In genomic region chr9:36040271-36040925, GRCh38 we compare ENCODE assay signal across 15 cellular contexts. TPM values are rescaled to one million over a fixed set of nuclear protein-coding genes. Genes with fewer than 3 reads are reported as not detected.
DNase-seq lines count a peak whose midpoint lies in the region; TF ChIP-seq lines count a peak whose summit lies in the region.
"Had no signal": no experiment of that assay in that cellular context is flagged by ENCODE, and none has a peak within 500 bp of the region (broad histone marks: within the 10 kb centered on the region; RNA-seq: fewer than 3 reads in every experiment).

No MANE protein-coding gene starts in this region.

- no peak overlapping the region for H3K4me3 ChIP-seq in CD8-positive, alpha-beta memory T cell (ENCODE audit: low read length)
- H3K4me3 ChIP-seq in Loucy (ENCODE audit: low read length, poor library complexity, severe bottlenecking) = peak overlapping the region; percentile 92
- H3K4me3 ChIP-seq in choroid plexus epithelial cell (ENCODE audit: low read depth, low read length) = no peak overlapping the region
- H3K4me3 ChIP-seq: spleen had no signal

- H3K9me2 ChIP-seq in Loucy (replicated peaks; ENCODE audit: low read depth, low read length) = no peaks in the 10 kb centered on the region

- no peak overlapping the region for H2AFZ ChIP-seq in Loucy (ENCODE audit: low read length)

- H3K4me2 ChIP-seq in Loucy (ENCODE audit: low read depth, low read length, poor library complexity, severe bottlenecking) = peak overlapping the region; percentile 73

- H3K36me3 Mint-ChIP-seq in CD8-positive, alpha-beta memory T cell = peaks cover 0 to 4% (median 0%) of the 10 kb centered on the region in 3 donors
- H3K36me3 Mint-ChIP-seq in neural crest cell (ENCODE audit: low read depth) = peaks cover 4% of the 10 kb centered on the region
- no peaks in the 10 kb centered on the region for H3K36me3 Mint-ChIP-seq in CD14-positive monocyte
- H3K36me3 Mint-ChIP-seq: memory B cell had no signal

- H3K79me2 ChIP-seq in Loucy (ENCODE audit: insufficient read depth, low read length) = peaks cover 75% of the 10 kb centered on the region

- H3K9me3 Mint-ChIP-seq in CD8-positive, alpha-beta memory T cell = no peaks in the 10 kb centered on the region
- peaks cover 5% of the 10 kb centered on the region for H3K9me3 Mint-ChIP-seq in neural crest cell
- H3K9me3 Mint-ChIP-seq in CD14-positive monocyte = no peaks in the 10 kb centered on the region
- H3K9me3 Mint-ChIP-seq: activated T-helper 17 cell treated with anti-CD3 and anti-CD28 coated beads, Interleukin-2, amount 50 U/mL, for 72 hours; memory B cell; stimulated activated naive CD8-positive, alpha-beta T cell treated with anti-CD3 and anti-CD28 coated beads, Interleukin-15, amount 100 ng/mL, for 72 hours had no signal

- POLR2A ChIA-PET in CD8-positive, alpha-beta memory T cell (lab: Charles Lee) = no interaction called here

- H3K27me3 ChIP-seq in CD8-positive, alpha-beta memory T cell (ENCODE audit: insufficient read depth, low read length, poor library complexity, severe bottlenecking) = no peaks in the 10 kb centered on the region
- no peaks in the 10 kb centered on the region for H3K27me3 ChIP-seq in Loucy (ENCODE audit: insufficient read depth, low read length, poor library complexity, severe bottlenecking)

- H3K4me1 Mint-ChIP-seq in CD8-positive, alpha-beta memory T cell = peaks cover 58 to 72% (median 69%) of the 10 kb centered on the region in 3 donors
- H3K4me1 Mint-ChIP-seq in neural crest cell = peaks cover 40% of the 10 kb centered on the region
- peaks cover 51% of the 10 kb centered on the region for H3K4me1 Mint-ChIP-seq in CD14-positive monocyte

- intact Hi-C loops in CD14-positive monocyte (cut with micrococcal nuclease) = no loop called here

- H3F3A ChIP-seq in Loucy (ENCODE audit: low read depth) = peaks cover 22% of the 10 kb centered on the region

- no peaks in the 10 kb centered on the region for H3K36me3 ChIP-seq in CD8-positive, alpha-beta memory T cell (ENCODE audit: insufficient read depth, low read length)
- no peaks in the 10 kb centered on the region for H3K36me3 ChIP-seq in Loucy (ENCODE audit: insufficient read depth, low read length)
- H3K36me3 ChIP-seq: spleen had no signal

- peaks cover 35% of the 10 kb centered on the region for H4K20me1 ChIP-seq in Loucy (ENCODE audit: insufficient read depth, low read length, poor library complexity, severe bottlenecking)

- H3K9me3 ChIP-seq in CD8-positive, alpha-beta memory T cell (ENCODE audit: low read length) = no peaks in the 10 kb centered on the region
- H3K9me3 ChIP-seq in Loucy (ENCODE audit: insufficient read depth, low read depth, low read length) = no peaks in the 10 kb centered on the region
- H3K9me3 ChIP-seq: spleen had no signal

- H3K27ac ChIP-seq in CD8-positive, alpha-beta memory T cell (ENCODE audit: low read depth, low read length) = no peak overlapping the region

- H3K27me3 Mint-ChIP-seq in CD8-positive, alpha-beta memory T cell = peaks cover 0 to 1% of the 10 kb centered on the region in 2 donors
- H3K27me3 Mint-ChIP-seq in neural crest cell (ENCODE audit: low read depth) (no peaks in the 10 kb centered on the region), CD14-positive monocyte (ENCODE audit: low read depth in 3 of 3) (peaks cover 3 to 5% (median 5%) of the 10 kb centered on the region in 3 donors)
- H3K27me3 Mint-ChIP-seq: activated T-helper 17 cell treated with anti-CD3 and anti-CD28 coated beads, Interleukin-2, amount 50 U/mL, for 72 hours; memory B cell; stimulated activated naive CD8-positive, alpha-beta T cell treated with anti-CD3 and anti-CD28 coated beads, Interleukin-15, amount 100 ng/mL, for 72 hours had no signal

- CTCF ChIA-PET in CD8-positive, alpha-beta memory T cell (lab: Charles Lee) = no interaction called here

- peak overlapping the region in 2 of 7 donors; percentile 2 to 19 for H3K4me3 Mint-ChIP-seq in CD8-positive, alpha-beta memory T cell
- H3K4me3 Mint-ChIP-seq in neural crest cell (peak overlapping the region; percentile 1), CD14-positive monocyte (no peak overlapping the region)
- H3K4me3 Mint-ChIP-seq: memory B cell; stimulated activated naive CD8-positive, alpha-beta T cell treated with anti-CD3 and anti-CD28 coated beads, Interleukin-15, amount 100 ng/mL, for 72 hours had no signal

- TF ChIP-seq CTCF in Loucy (conservative IDR thresholded peaks at IDR 0.05; ENCODE audit: low read length) = no peak
- TF ChIP-seq CTCF in choroid plexus epithelial cell (conservative IDR thresholded peaks at IDR 0.05; ENCODE audit: low read depth, low read length) = no peak
- TF ChIP-seq CTCF in neural crest cell (conservative IDR thresholded peaks at IDR 0.05) = no peak
- TF ChIP-seq CTCF in CD14-positive monocyte (IDR thresholded peaks at IDR 0.05) = no peak

- DNase-seq in CD8-positive, alpha-beta memory T cell = no peak
- DNase-seq in choroid plexus epithelial cell (ENCODE audit: low read depth) (peak; percentile 43), neural crest cell (ENCODE audit: low read depth, low spot score) (no peak), retina (no peak), CD14-positive monocyte (ENCODE audit: low spot score) (no peak), NCI-H2029 (lab: John Stamatoyannopoulos, UW) (no peak)
- DNase-seq: activated CD4-positive, alpha-beta T cell treated with anti-CD3 and anti-CD28 coated beads, Interleukin-2, amount 50 U/mL, for 48 hours; effector CD4-positive, alpha-beta T cell; NCI-H1105 treated with DMSO at 0.1 percent for 48 hours; NK-92 treated with Interleukin-12 subunit alpha and Interleukin-12 subunit beta, amount 100 ng/mL, for 24 hours; spleen; stimulated activated naive CD8-positive, alpha-beta T cell treated with anti-CD3 and anti-CD28 coated beads, Interleukin-15, amount 100 ng/mL, for 72 hours had no signal

- peak overlapping the region; percentile 5 for H3K9ac ChIP-seq in Loucy (ENCODE audit: low read depth, low read length, poor library complexity, severe bottlenecking)

- peak overlapping the region in 7 of 8 donors; percentile 0 to 81 (median 26) for H3K27ac Mint-ChIP-seq in CD8-positive, alpha-beta memory T cell
- H3K27ac Mint-ChIP-seq in neural crest cell (ENCODE audit: unreplicated experiment) (no peak overlapping the region), CD14-positive monocyte (no peak overlapping the region)
- H3K27ac Mint-ChIP-seq: memory B cell; stimulated activated naive CD8-positive, alpha-beta T cell treated with anti-CD3 and anti-CD28 coated beads, Interleukin-15, amount 100 ng/mL, for 72 hours had no signal

- peaks cover 34% of the 10 kb centered on the region for H3K4me1 ChIP-seq in CD8-positive, alpha-beta memory T cell (ENCODE audit: insufficient read depth, low read length)
- H3K4me1 ChIP-seq in Loucy (ENCODE audit: insufficient read depth, low read length, poor library complexity, severe bottlenecking) = peaks cover 65% of the 10 kb centered on the region

RNA-seq across cellular contexts. Expression of gene RECK, which starts 3.7 kb away (rescaled TPM):
- 1 to 10 TPM; 3.7 to 4.3 TPM for total RNA-seq in CD8-positive, alpha-beta memory T cell
- polyA plus RNA-seq in CD8-positive, alpha-beta memory T cell = 15.0 TPM
- 9.4 and 9.5 TPM in 2 replicates for total RNA-seq in neural crest cell
- polyA plus RNA-seq in CD14-positive monocyte = 1 to 10 TPM; 5.1 to 5.2 TPM

Comparison
In these comparisons a context has a peak if more than half of its experiments do, and no peak if none do; other contexts are left out.
1. H3K27ac Mint-ChIP-seq: peak in CD8-positive, alpha-beta memory T cell (7 of 8); none in neural crest cell (single experiment) and CD14-positive monocyte (0 of 7).